9 cellular contexts compared by ENCODE assay signal in the genomic region with DNA sequence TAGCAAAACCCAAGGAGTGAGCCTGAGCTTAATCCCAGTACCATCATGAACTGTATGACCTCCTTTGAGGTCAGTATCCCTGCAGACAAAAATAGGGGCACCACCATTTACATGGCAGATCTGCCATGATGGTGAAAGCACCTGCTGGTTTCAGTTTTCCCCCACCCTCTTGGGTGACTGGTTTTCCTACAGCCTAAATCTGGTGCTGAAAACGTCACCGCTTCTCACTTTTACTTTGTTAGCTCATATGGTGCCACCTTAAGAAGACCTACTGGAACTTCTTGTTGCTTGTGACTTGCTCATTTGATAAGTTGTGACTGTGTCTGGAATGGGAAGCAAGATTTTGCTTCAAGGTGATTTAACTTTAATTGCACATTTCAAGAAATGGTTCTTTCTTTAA. TPM values are rescaled to one million over a fixed set of nuclear protein-coding genes. Genes with fewer than 3 reads are reported as not detected.
A peak's percentile ranks its signal among the peaks of the same experiment; 100 is the strongest.
DNase-seq lines count a peak whose midpoint lies in the region; ATAC-seq, FAIRE-seq and TF ChIP-seq lines count a peak whose summit lies in the region.
"Had no signal": no experiment of that assay in that cellular context is flagged by ENCODE, and none has a peak within 500 bp of the region (broad histone marks: within the 10 kb centered on the region; RNA-seq: fewer than 3 reads in every experiment).

No MANE protein-coding gene starts in this region.

- CTCF ChIA-PET in HepG2 (lab: Yijun Ruan, JAX; ENCODE audit: low intra/inter-chr PET ratio, low total read pairs), result no interaction called here

- ATAC-seq in HepG2 (no peak), right lobe of liver (no peak), HG03108 (IDR thresholded peaks at IDR 0.05; ENCODE audit: unreplicated experiment) (peak; percentile 43), right cardiac atrium (no peak), lower lobe of right lung (no peak), SK-N-SH treated with all-trans-retinoic acid at 6 μM for 48 hours (no peak)

- peaks cover 46% of the 10 kb centered on the region for H4K20me1 ChIP-seq in HepG2 (ENCODE audit: insufficient read depth, low read length)

- H3K27me3 ChIP-seq in HepG2 (ENCODE audit: control insufficient read depth in 1 of 2, insufficient read depth in 2 of 2, low read length in 2 of 2), result no peaks in the 10 kb centered on the region; a peak in 1 of 5 replicates
- no peaks in the 10 kb centered on the region for H3K27me3 ChIP-seq in right lobe of liver
- no peaks in the 10 kb centered on the region for H3K27me3 ChIP-seq in right cardiac atrium (ENCODE audit: control insufficient read depth, insufficient read depth)
- H3K27me3 ChIP-seq in lower lobe of right lung (ENCODE audit: low read depth), result no peaks in the 10 kb centered on the region
- H3K27me3 ChIP-seq: cardiac muscle cell had no signal

- no peak for FAIRE-seq in HepG2 (lab: Jason Lieb, UNC)

- peaks cover 93% of the 10 kb centered on the region for H3K79me2 ChIP-seq in HepG2 (ENCODE audit: insufficient read depth, low read length)

- H3K9me3 ChIP-seq in HepG2 (ENCODE audit: low read length), result no peaks in the 10 kb centered on the region
- H3K9me3 ChIP-seq in right lobe of liver, result no peaks in the 10 kb centered on the region
- no peaks in the 10 kb centered on the region for H3K9me3 ChIP-seq in right cardiac atrium (ENCODE audit: control insufficient read depth, low read length)
- H3K9me3 ChIP-seq in lower lobe of right lung, result no peaks in the 10 kb centered on the region

- H3K36me3 ChIP-seq in HepG2 (replicated peaks in 1 of 2; ENCODE audit: control insufficient read depth in 1 of 2, insufficient read depth in 2 of 2, low read length in 2 of 2) (peaks cover 1 to 6% of the 10 kb centered on the region in 2 experiments; a peak in 4 of 5 replicates), right lobe of liver (no peaks in the 10 kb centered on the region), lower lobe of right lung (no peaks in the 10 kb centered on the region)
- H3K36me3 ChIP-seq: cardiac muscle cell had no signal

- no peak overlapping the region for H3K27ac ChIP-seq in HepG2 (ENCODE audit: extremely low read length, insufficient read depth, low read length)
- no peak overlapping the region for H3K27ac ChIP-seq in right lobe of liver
- H3K27ac ChIP-seq in right cardiac atrium (ENCODE audit: low read length), result no peak overlapping the region
- H3K27ac ChIP-seq in lower lobe of right lung, result no peak overlapping the region
- H3K27ac ChIP-seq: cardiac muscle cell had no signal

- no peak for TF ChIP-seq RAD21 in HepG2 (CRISPR knock-in tag; IDR thresholded peaks at IDR 0.05)

- H3K9ac ChIP-seq in HepG2 (ENCODE audit: insufficient read depth, low read depth, low read length), result no peak overlapping the region

- TF ChIP-seq EP300 in HepG2 (IDR thresholded peaks at IDR 0.05; ENCODE audit: low read depth in 2 of 2, low read length in 2 of 2) (no peak), HepG2 (CRISPR knock-in tag; IDR thresholded peaks at IDR 0.05; ENCODE audit: borderline replicate concordance) (no peak)

- 95% methylated on average over 2 of the region's 2 CpGs for WGBS in HepG2 (ENCODE audit: low lambda C conversion rate)
- 80% methylated on average over 2 of the region's 2 CpGs for WGBS in right lobe of liver (ENCODE audit: insufficient coverage, low coverage, low lambda C conversion rate, missing lambda C conversion rate)
- 72% methylated on average over 2 of the region's 2 CpGs for WGBS in right cardiac atrium

- H3K4me3 ChIP-seq in HepG2 (replicated peaks in 1 of 3; ENCODE audit: insufficient read depth in 1 of 3, low read depth in 2 of 3, low read length in 3 of 3) (no peak overlapping the region), right lobe of liver (no peak overlapping the region), right cardiac atrium (ENCODE audit: low read length) (no peak overlapping the region), lower lobe of right lung (no peak overlapping the region)
- H3K4me3 ChIP-seq: cardiac muscle cell had no signal

- no peak for DNase-seq in HepG2 (ENCODE audit: low spot score)
- DNase-seq in right lobe of liver, result no peak
- peak; percentile 58 to 68 for DNase-seq in activated T-cell treated with anti-CD3 and anti-CD28 coated beads, Interleukin-2, amount 50 U/mL, for 48 hours
- no peak for DNase-seq in right cardiac atrium
- DNase-seq in lower lobe of right lung, result no peak
- no peak for DNase-seq in Kasumi-1 (lab: John Stamatoyannopoulos, UW)

- intact Hi-C loops in HepG2 (cut with micrococcal nuclease; ENCODE audit: unreplicated experiment), result no loop called here
- intact Hi-C loops in right lobe of liver (cut with DNase I), result no loop called here
- intact Hi-C loops in right cardiac atrium (cut with DNase I), result no loop called here
- intact Hi-C loops in lower lobe of right lung (cut with DNase I), result loop anchor here (10.0 kb wide), 1 partner anchor 863 kb away; a partner anchor contains a TSS

- no peak for TF ChIP-seq POLR2A in HepG2 (IDR thresholded peaks at IDR 0.05; ENCODE audit: insufficient read depth in 1 of 2, low read depth in 2 of 2, low read length in 2 of 2)
- no peak for TF ChIP-seq POLR2A in right lobe of liver (IDR thresholded peaks at IDR 0.05)

- no peak overlapping the region for H2AFZ ChIP-seq in HepG2 (ENCODE audit: low read length)

- TF ChIP-seq CTCF in HepG2 (CRISPR knock-in tag; IDR thresholded peaks at IDR 0.05), result no peak
- no peak for TF ChIP-seq CTCF in right lobe of liver (IDR thresholded peaks at IDR 0.05)
- TF ChIP-seq CTCF in lower lobe of right lung (IDR thresholded peaks at IDR 0.05), result no peak

- peaks cover 33% of the 10 kb centered on the region for H3K4me1 ChIP-seq in HepG2 (ENCODE audit: insufficient read depth, low read length)
- peaks cover 0 to 10% (median 1%) of the 10 kb centered on the region in 4 donors for H3K4me1 ChIP-seq in right lobe of liver
- peaks cover 13% of the 10 kb centered on the region for H3K4me1 ChIP-seq in right cardiac atrium (ENCODE audit: control insufficient read depth, insufficient read depth, low read length)
- H3K4me1 ChIP-seq in lower lobe of right lung, result peaks cover 57% of the 10 kb centered on the region

- in situ Hi-C loops in HepG2 (cut with HindIII; ENCODE audit: extremely low pct_ligation_motif_present, low pct_unique_long_range_greater_than_20kb), result loop anchor here (5.0 kb wide), 1 partner anchor 266 kb away; a partner anchor contains a TSS

- BruUV-seq in HepG2 (replicated peaks; lab: Mats Ljungman, UMichigan), result no TSS peak

- POLR2A ChIA-PET in HepG2 (lab: Yijun Ruan, JAX), result no interaction called here

- H3K4me2 ChIP-seq in HepG2 (ENCODE audit: low read depth, low read length), result 0 out of 2 replicates have a peak overlapping the region, but pooled peaks have one; percentile 26

RNA-seq across cellular contexts. Expression of a gene that starts 5.1 kb away (rescaled TPM):
- total RNA-seq in HepG2 (2016; rRNA removed; fragmentation: Illumina TruSeq; extraction: Trizol) (36.5 and 65.6 TPM in 2 replicates), right lobe of liver (10 to 100 TPM; 10.3 to 25.4 (median 14.9) TPM), right cardiac atrium (10 to 100 TPM; 44.7 to 52.4 (median 46.7) TPM), lower lobe of right lung (51.8 TPM)
- 7.1 and 8.4 TPM in 2 replicates for total RNA-seq in HepG2 (2016; cell fraction: cytosol; rRNA removed; fragmentation: Illumina TruSeq; extraction: Trizol; ENCODE audit: low read depth)
- 37.9 and 63.0 TPM in 2 replicates for total RNA-seq in HepG2 (2016; cell fraction: insoluble cytoplasmic fraction; rRNA removed; fragmentation: Illumina TruSeq; extraction: Trizol)
- total RNA-seq in HepG2 (2016; cell fraction: membrane; rRNA removed; fragmentation: Illumina TruSeq; extraction: Trizol), result 16.6 and 17.6 TPM in 2 replicates
- 20.8 and 22.0 TPM in 2 replicates for total RNA-seq in HepG2 (2016; cell fraction: nucleus; rRNA removed; fragmentation: Illumina TruSeq; extraction: Trizol)
- polyA plus RNA-seq in HepG2 (2011; rRNA removed) (67.0 and 86.5 TPM in 2 replicates), right cardiac atrium (31.1 TPM)
- polyA plus RNA-seq in HepG2 (2011; cell fraction: cytosol; rRNA removed), result 20.9 and 33.3 TPM in 2 replicates
- polyA plus RNA-seq in HepG2 (2011; cell fraction: nucleus; rRNA removed), result 16.0 and 18.6 TPM in 2 replicates
- polyA plus RNA-seq in HepG2 (2012), result 21.8 and 33.2 TPM in 2 replicates
- polyA plus RNA-seq in HepG2 (2016; cell fraction: cytosol; fragmentation: Illumina TruSeq; extraction: Trizol; ENCODE audit: low read depth), result 6.7 and 8.2 TPM in 2 replicates
- polyA plus RNA-seq in HepG2 (2016; cell fraction: insoluble cytoplasmic fraction; fragmentation: Illumina TruSeq; extraction: Trizol; ENCODE audit: low read depth), result 60.8 and 80.2 TPM in 2 replicates
- 10.6 and 14.9 TPM in 2 replicates for polyA plus RNA-seq in HepG2 (2016; cell fraction: membrane; fragmentation: Illumina TruSeq; extraction: Trizol; ENCODE audit: low read depth)
- 31.6 and 37.5 TPM in 2 replicates for polyA plus RNA-seq in HepG2 (2016; cell fraction: nucleus; fragmentation: Illumina TruSeq; extraction: Trizol; ENCODE audit: insufficient read depth, low read depth)
- polyA minus RNA-seq in HepG2 (2011; rRNA and poly(A)+ RNA removed; ENCODE audit: low replicate concordance), result 69.8 and 75.0 TPM in 2 replicates
- 49.0 and 63.7 TPM in 2 replicates for polyA minus RNA-seq in HepG2 (2011; cell fraction: cytosol; rRNA and poly(A)+ RNA removed)
- polyA minus RNA-seq in HepG2 (2011; cell fraction: nucleus; rRNA and poly(A)+ RNA removed), result 44.1 and 46.9 TPM in 2 replicates

RNA-seq across cellular contexts. Expression of a gene that starts 45.7 kb away (rescaled TPM):
- total RNA-seq in HepG2 (2016; rRNA removed; fragmentation: Illumina TruSeq; extraction: Trizol) (not detected in 2 replicates), right lobe of liver (1 to 10 TPM in 1 of 6 experiments, under 1 TPM in 5; 0.29 to 5.6 (median 0.41) TPM), right cardiac atrium (10 to 100 TPM; 31.8 to 45.9 (median 40.8) TPM), lower lobe of right lung (91.6 TPM)
- total RNA-seq in HepG2 (2016; cell fraction: cytosol; rRNA removed; fragmentation: Illumina TruSeq; extraction: Trizol; ENCODE audit: low read depth), result not detected in 2 replicates
- not detected in 2 replicates for total RNA-seq in HepG2 (2016; cell fraction: insoluble cytoplasmic fraction; rRNA removed; fragmentation: Illumina TruSeq; extraction: Trizol)
- total RNA-seq in HepG2 (2016; cell fraction: membrane; rRNA removed; fragmentation: Illumina TruSeq; extraction: Trizol), result not detected in 2 replicates
- total RNA-seq in HepG2 (2016; cell fraction: nucleus; rRNA removed; fragmentation: Illumina TruSeq; extraction: Trizol), result not detected in 2 replicates
- polyA plus RNA-seq in HepG2 (2011; rRNA removed) (0.13 TPM in 1 of 2 replicates, not detected in the other), right cardiac atrium (174 TPM)
- 0.08 and 0.10 TPM in 2 replicates for polyA plus RNA-seq in HepG2 (2011; cell fraction: cytosol; rRNA removed)
- polyA plus RNA-seq in HepG2 (2011; cell fraction: nucleus; rRNA removed), result not detected in 2 replicates
- polyA plus RNA-seq in HepG2 (2012), result not detected in 2 replicates
- not detected in 2 replicates for polyA plus RNA-seq in HepG2 (2016; cell fraction: cytosol; fragmentation: Illumina TruSeq; extraction: Trizol; ENCODE audit: low read depth)
- polyA plus RNA-seq in HepG2 (2016; cell fraction: insoluble cytoplasmic fraction; fragmentation: Illumina TruSeq; extraction: Trizol; ENCODE audit: low read depth), result not detected in 2 replicates
- polyA plus RNA-seq in HepG2 (2016; cell fraction: membrane; fragmentation: Illumina TruSeq; extraction: Trizol; ENCODE audit: low read depth), result not detected in 2 replicates
- polyA plus RNA-seq in HepG2 (2016; cell fraction: nucleus; fragmentation: Illumina TruSeq; extraction: Trizol; ENCODE audit: insufficient read depth, low read depth), result not detected in 2 replicates
- polyA minus RNA-seq in HepG2 (2011; rRNA and poly(A)+ RNA removed; ENCODE audit: low replicate concordance), result not detected in 2 replicates
- not detected in 2 replicates for polyA minus RNA-seq in HepG2 (2011; cell fraction: cytosol; rRNA and poly(A)+ RNA removed)
- not detected in 2 replicates for polyA minus RNA-seq in HepG2 (2011; cell fraction: nucleus; rRNA and poly(A)+ RNA removed)
- total RNA-seq: cardiac muscle cell had no signal

Comparison
In these comparisons a context has a peak if more than half of its experiments do, and no peak if none do; other contexts are left out.
1. DNase-seq: peak in activated T-cell treated with anti-CD3 and anti-CD28 coated beads, Interleukin-2, amount 50 U/mL, for 48 hours (2 of 2); none in HepG2 (single experiment), right lobe of liver (0 of 3), right cardiac atrium (0 of 3), lower lobe of right lung (single experiment) and Kasumi-1 (0 of 2).
2. RNA of a gene that starts 45.7 kb away (total RNA-seq): 91.6 TPM in lower lobe of right lung (single experiment) and 31.8 to 45.9 TPM in right cardiac atrium; 0.29 to 5.6 TPM in right lobe of liver and not detected in HepG2; every median in the first group is over 4 times any median in the second.